ENCODE assay signal across 17 cellular contexts in the genomic region with DNA sequence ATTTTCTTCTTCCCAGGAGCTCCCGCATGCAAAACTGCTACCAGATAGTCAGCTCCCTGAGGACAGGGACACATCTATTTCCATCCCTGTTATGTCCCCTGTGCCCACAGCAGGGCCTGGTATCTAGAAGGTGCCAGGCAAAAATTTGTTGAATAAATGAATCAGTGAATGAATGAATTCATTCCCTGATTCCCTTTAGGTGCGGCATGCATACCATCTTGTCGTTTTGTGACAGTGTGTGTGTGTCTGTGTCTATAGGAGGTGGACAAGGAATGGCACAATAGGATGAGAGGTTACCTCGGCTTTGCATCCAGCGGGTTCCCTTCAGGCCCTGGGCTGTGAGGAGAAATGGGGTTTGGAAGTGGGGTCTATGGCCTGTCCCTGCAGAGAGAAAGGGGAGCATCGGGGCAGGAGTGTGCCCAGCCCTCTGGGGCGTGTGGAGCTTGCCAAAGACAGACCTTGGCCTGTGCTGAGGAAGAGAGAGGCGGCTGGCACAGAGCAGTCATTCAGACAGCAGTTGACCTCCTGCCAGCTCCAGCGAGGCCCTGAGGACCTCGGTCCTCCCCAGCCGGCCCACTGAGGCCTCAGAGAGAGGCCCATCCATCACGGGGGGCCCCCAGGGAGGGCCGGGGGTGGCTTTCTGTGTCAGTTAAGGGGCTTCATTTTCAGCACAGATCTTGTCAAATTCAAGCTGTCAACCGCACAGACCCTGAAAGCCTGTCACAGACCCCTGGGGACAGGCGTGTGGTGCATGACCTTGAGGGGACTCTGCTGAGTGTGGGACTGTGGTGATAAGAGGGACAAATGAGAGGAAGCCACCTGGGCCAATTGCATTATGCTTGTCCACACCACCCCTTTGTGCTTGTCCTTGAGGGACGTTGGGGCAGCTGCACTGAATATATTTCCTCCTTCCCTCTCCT.
DNase-seq lines count a peak whose midpoint lies in the region; ATAC-seq and TF ChIP-seq lines count a peak whose summit lies in the region.
"Had no signal": no experiment of that assay in that cellular context is flagged by ENCODE, and none has a peak within 500 bp of the region (broad histone marks: within the 10 kb centered on the region; RNA-seq: fewer than 3 reads in every experiment).

No MANE protein-coding gene starts in this region.

- CTCF ChIA-PET in GM10248 (lab: Yijun Ruan, JAX): interaction anchor here (2.4 to 6.1 kb wide), 2 partner anchors 10 to 11 kb away, joined by 5 to 41 read pairs; no protein-coding TSS in a partner anchor

- peaks cover 42% of the 10 kb centered on the region for H3K4me1 Mint-ChIP-seq in activated naive CD8-positive, alpha-beta T cell (ENCODE audit: low read depth)
- H3K4me1 Mint-ChIP-seq in activated naive CD8-positive, alpha-beta T cell treated with anti-CD3 and anti-CD28 coated beads, Interleukin-2, amount 50 U/mL, for 24 hours: peaks cover 53% of the 10 kb centered on the region
- peaks cover 1% of the 10 kb centered on the region for H3K4me1 Mint-ChIP-seq in progenitor cell of endocrine pancreas (ENCODE audit: low read depth)

- no peak for ATAC-seq in activated naive CD8-positive, alpha-beta T cell treated with anti-CD3 and anti-CD28 coated beads, Interleukin-2, amount 50 U/mL, for 24 hours
- ATAC-seq: A549 had no signal

- peaks cover 6% of the 10 kb centered on the region for H3K36me3 Mint-ChIP-seq in activated naive CD8-positive, alpha-beta T cell
- no peaks in the 10 kb centered on the region for H3K36me3 Mint-ChIP-seq in activated naive CD8-positive, alpha-beta T cell treated with anti-CD3 and anti-CD28 coated beads, Interleukin-2, amount 50 U/mL, for 24 hours (ENCODE audit: low read depth)
- H3K36me3 Mint-ChIP-seq in progenitor cell of endocrine pancreas (ENCODE audit: insufficient read depth): no peaks in the 10 kb centered on the region

- peak overlapping the region; percentile 28 for H3K27ac Mint-ChIP-seq in activated naive CD8-positive, alpha-beta T cell
- H3K27ac Mint-ChIP-seq in activated naive CD8-positive, alpha-beta T cell treated with anti-CD3 and anti-CD28 coated beads, Interleukin-2, amount 50 U/mL, for 24 hours: no peak overlapping the region
- H3K27ac Mint-ChIP-seq in progenitor cell of endocrine pancreas: peak overlapping the region; percentile 52

- POLR2A ChIA-PET in GM10248 (lab: Yijun Ruan, JAX): no interaction called here

- no peaks in the 10 kb centered on the region for H3K9me3 Mint-ChIP-seq in activated naive CD8-positive, alpha-beta T cell (ENCODE audit: low read depth)
- peaks cover 3% of the 10 kb centered on the region for H3K9me3 Mint-ChIP-seq in activated naive CD8-positive, alpha-beta T cell treated with anti-CD3 and anti-CD28 coated beads, Interleukin-2, amount 50 U/mL, for 24 hours
- no peaks in the 10 kb centered on the region for H3K9me3 Mint-ChIP-seq in progenitor cell of endocrine pancreas (ENCODE audit: low read depth)
- H3K9me3 Mint-ChIP-seq: activated T-helper 2 cell treated with anti-CD3 and anti-CD28 coated beads, Interferon-gamma antibody, Interleukin-2, Interleukin-4, amounts not matched to agents 10 μg/mL and 5 μg/mL and 100 μg/mL, durations not matched to agents 14 hours and 24 hours and 36 hours had no signal

- H3K4me3 Mint-ChIP-seq in activated naive CD8-positive, alpha-beta T cell: no peak overlapping the region
- no peak overlapping the region for H3K4me3 Mint-ChIP-seq in activated naive CD8-positive, alpha-beta T cell treated with anti-CD3 and anti-CD28 coated beads, Interleukin-2, amount 50 U/mL, for 24 hours
- H3K4me3 Mint-ChIP-seq in progenitor cell of endocrine pancreas (ENCODE audit: low read depth): no peak overlapping the region

- no peak for TF ChIP-seq CTCF in progenitor cell of endocrine pancreas (IDR thresholded peaks at IDR 0.05; ENCODE audit: unreplicated experiment)
- no peak for TF ChIP-seq CTCF in GM10248 (IDR thresholded peaks at IDR 0.05; ENCODE audit: control extremely low read depth, extremely low read depth, low read depth, missing control alignments)

- no peak for DNase-seq in activated naive CD8-positive, alpha-beta T cell treated with anti-CD3 and anti-CD28 coated beads, Interleukin-2, amount 50 U/mL, for 24 hours
- DNase-seq in SK-MEL-5 (ENCODE audit: low read depth, low spot score): peak; percentile 21
- DNase-seq in medulla oblongata (ENCODE audit: extremely low spot score): peak; percentile 54
- no peak for DNase-seq in progenitor cell of endocrine pancreas (ENCODE audit: low spot score, unreplicated experiment)
- no peak for DNase-seq in OCI-M1 (lab: John Stamatoyannopoulos, UW)
- DNase-seq in T-helper 9 cell: no peak
- DNase-seq in GM10248 (ENCODE audit: extremely low spot score): no peak
- DNase-seq: cortex of kidney, heart right ventricle, NCI-H1436 treated with DMSO at 0.1 percent for 48 hours, NCI-H524 treated with DMSO at 0.1 percent for 48 hours, ovary, SJCRH30, T1000 had no signal

- in situ Hi-C loops in SK-MEL-5 (cut with HindIII; ENCODE audit: low pct_unique_long_range_greater_than_20kb, low sequenced_read_pairs): no loop called here

- no peaks in the 10 kb centered on the region for H3K27me3 Mint-ChIP-seq in activated naive CD8-positive, alpha-beta T cell
- H3K27me3 Mint-ChIP-seq in activated naive CD8-positive, alpha-beta T cell treated with anti-CD3 and anti-CD28 coated beads, Interleukin-2, amount 50 U/mL, for 24 hours: no peaks in the 10 kb centered on the region
- peaks cover 2% of the 10 kb centered on the region for H3K27me3 Mint-ChIP-seq in progenitor cell of endocrine pancreas

Comparison
In these comparisons a context has a peak if more than half of its experiments do, and no peak if none do; other contexts are left out.
1. DNase-seq: peak in SK-MEL-5 (single experiment) and medulla oblongata (single experiment); none in activated naive CD8-positive, alpha-beta T cell treated with anti-CD3 and anti-CD28 coated beads, Interleukin-2, amount 50 U/mL, for 24 hours (single experiment), progenitor cell of endocrine pancreas (single experiment), OCI-M1 (single experiment), T-helper 9 cell (single experiment) and GM10248 (single experiment).